In genomic region chr15:92162657-92163056, GRCh38 we compare ENCODE assay signal across 28 cellular contexts.
"Had no signal": no experiment of that assay in that cellular context is flagged by ENCODE, and none has a peak within 500 bp of the region (broad histone marks: within the 10 kb centered on the region; RNA-seq: fewer than 3 reads in every experiment).

No MANE protein-coding gene starts in this region.

- FAIRE-seq: colon, kidney had no signal

- H3K9me3 Mint-ChIP-seq: naive thymus-derived CD4-positive, alpha-beta T cell; nephron; stimulated activated naive CD8-positive, alpha-beta T cell treated with anti-CD3 and anti-CD28 coated beads, Interleukin-15, amount 100 ng/mL, for 72 hours had no signal

- H3K36me3 ChIP-seq: gastrocnemius medialis, transverse colon, uterus had no signal

- H3K27me3 ChIP-seq: dorsolateral prefrontal cortex, gastrocnemius medialis, suprapubic skin, transverse colon, upper lobe of right lung, uterus had no signal

- H3K27ac Mint-ChIP-seq: naive thymus-derived CD4-positive, alpha-beta T cell; nephron; progenitor cell of endocrine pancreas had no signal

- H3K9me3 ChIP-seq: gastrocnemius medialis, suprapubic skin, transverse colon, upper lobe of right lung, uterus had no signal

- H3K4me3 ChIP-seq: dorsolateral prefrontal cortex, gastrocnemius medialis, lung, smooth muscle cell, suprapubic skin, transverse colon, upper lobe of right lung, uterus had no signal

- H2AFZ ChIP-seq: parathyroid adenoma had no signal

- H3K4me2 ChIP-seq: smooth muscle cell had no signal

- H3K4me3 Mint-ChIP-seq: naive thymus-derived CD4-positive, alpha-beta T cell; nephron; stimulated activated naive CD8-positive, alpha-beta T cell treated with anti-CD3 and anti-CD28 coated beads, Interleukin-15, amount 100 ng/mL, for 72 hours had no signal

- ATAC-seq: esophagus mucosa; gastrocnemius medialis; left lobe of liver; naive thymus-derived CD4-positive, alpha-beta T cell; sciatic nerve; stimulated activated naive CD8-positive, alpha-beta T cell treated with anti-CD3 and anti-CD28 coated beads, Interleukin-15, amount 100 ng/mL, for 72 hours; upper lobe of right lung had no signal

- H3K27me3 Mint-ChIP-seq: naive thymus-derived CD4-positive, alpha-beta T cell; progenitor cell of endocrine pancreas; stimulated activated naive CD8-positive, alpha-beta T cell treated with anti-CD3 and anti-CD28 coated beads, Interleukin-15, amount 100 ng/mL, for 72 hours had no signal

- H3K4me1 ChIP-seq: gastrocnemius medialis, upper lobe of right lung, uterus had no signal

- H3K27ac ChIP-seq: gastrocnemius medialis, parathyroid adenoma, suprapubic skin, transverse colon, upper lobe of right lung, uterus had no signal

- H3K9ac ChIP-seq: parathyroid adenoma had no signal

- H3K79me2 ChIP-seq: parathyroid adenoma had no signal

- DNase-seq: dorsolateral prefrontal cortex; effector CD4-positive, alpha-beta T cell; foreskin fibroblast; gastrocnemius medialis; head of caudate nucleus; kidney; mesenchymal stem cell; midbrain; stimulated activated CD4-positive, alpha-beta T cell treated with anti-CD3 and anti-CD28 coated beads, Interleukin-12 subunit alpha, Interleukin-12 subunit beta, amount 100 ng/mL, for 4 hours; stimulated activated CD4-positive, alpha-beta T cell treated with anti-CD3 and anti-CD28 coated beads, Interleukin-1b, Interleukin-23, amount 100 ng/mL, for 48 hours; stimulated activated CD4-positive, alpha-beta T cell treated with anti-CD3 and anti-CD28 coated beads, Interleukin-4, amount 100 ng/mL, for 1 hour; stimulated activated CD8-positive, alpha-beta memory T cell treated with anti-CD3 and anti-CD28 coated beads, Interleukin-4, amount 100 ng/mL, for 48 hours; stimulated activated naive CD4-positive, alpha-beta T cell; stimulated activated naive CD8-positive, alpha-beta T cell treated with anti-CD3 and anti-CD28 coated beads, Interleukin-15, amount 100 ng/mL, for 72 hours; transverse colon; upper lobe of right lung; uterus had no signal
